Comparison of ENCODE assay signal across 7 cellular contexts in genomic region chr2:109678724-109679201, GRCh38.
A peak's percentile ranks its signal among the peaks of the same experiment; 100 is the strongest.
DNase-seq lines count a peak whose midpoint lies in the region; ATAC-seq and TF ChIP-seq lines count a peak whose summit lies in the region.
"Not testable (repeated sequence)": the region's sequence is repeated elsewhere in the genome, so short reads cannot be mapped to it uniquely, and the experiment has no call there.

No MANE protein-coding gene starts in this region.

- not testable (repeated sequence) for TF ChIP-seq EP300 in gastroesophageal sphincter (IDR thresholded peaks at IDR 0.05); neural cell (conservative IDR thresholded peaks at IDR 0.05; ENCODE audit: poor library complexity, severe bottlenecking); stomach (IDR thresholded peaks at IDR 0.05)

- H3K4me1 Mint-ChIP-seq in GM23338, WTC11: not testable (repeated sequence)

- H3K9me3 Mint-ChIP-seq in GM23338, WTC11: not testable (repeated sequence)

- H3K4me2 ChIP-seq in GM23338; neural cell (ENCODE audit: low read length): not testable (repeated sequence)

- H3K4me3 ChIP-seq in GM23338; gastroesophageal sphincter; neural cell (ENCODE audit: low read length); stomach: not testable (repeated sequence)

- not testable (repeated sequence) for H3K36me3 ChIP-seq in GM23338 (ENCODE audit: insufficient read depth); gastroesophageal sphincter; neural cell (ENCODE audit: insufficient read depth, low read length); stomach

- not testable (repeated sequence) for DNase-seq in GM23338 (ENCODE audit: low spot score); WTC11 (ENCODE audit: low spot score); left lobe of liver (ENCODE audit: low spot score); stomach
- DNase-seq in lung microvascular endothelial cell (ENCODE audit: low read depth in 2 of 2) = peak; percentile 27 to 33

- H3K36me3 Mint-ChIP-seq in GM23338 (ENCODE audit: low read depth); WTC11: not testable (repeated sequence)

- 0 out of 4 replicates have a peak, but pooled peaks of 1 of the 2 experiments have one; percentile 5 for TF ChIP-seq CTCF in GM23338 (conservative IDR thresholded peaks at IDR 0.05; ENCODE audit: low read depth in 2 of 2)
- TF ChIP-seq CTCF in WTC11 (IDR thresholded peaks at IDR 0.05); gastroesophageal sphincter (IDR thresholded peaks at IDR 0.05); neural cell (IDR thresholded peaks at IDR 0.05; ENCODE audit: poor library complexity, severe bottlenecking); stomach (IDR thresholded peaks at IDR 0.05): not testable (repeated sequence)

- H3K4me1 ChIP-seq in GM23338 (ENCODE audit: insufficient read depth) = not testable (repeated sequence)
- peaks cover 0 to 50% (median 7%) of the 10 kb centered on the region in 3 donors for H3K4me1 ChIP-seq in gastroesophageal sphincter
- H3K4me1 ChIP-seq in stomach = peaks cover 0 to 44% (median 29%) of the 10 kb centered on the region in 4 donors

- ATAC-seq in GM23338 (peak; percentile 81), WTC11 (peak; percentile 77), gastroesophageal sphincter (peak; percentile 47), left lobe of liver (peak; percentile 8)

- not testable (repeated sequence) for H3K27me3 ChIP-seq in GM23338 (ENCODE audit: insufficient read depth); gastroesophageal sphincter; neural cell (ENCODE audit: insufficient read depth, low read depth, low read length); stomach

- H3K4me3 Mint-ChIP-seq in GM23338, WTC11: not testable (repeated sequence)

- H3K9ac ChIP-seq in neural cell (ENCODE audit: low read length) = not testable (repeated sequence)

- not testable (repeated sequence) for H3K9me2 ChIP-seq in GM23338 (ENCODE audit: insufficient read depth); neural cell (ENCODE audit: insufficient read depth, low read length)

- 53 to 60% methylated on average over 2 to 4 of the region's 10 CpGs for WGBS in gastroesophageal sphincter (ENCODE audit: low coverage in 1 of 2), 2 donors
- 52 to 65% (median 62%) methylated on average over 10 of the region's 10 CpGs for WGBS in stomach, 5 donors

- not testable (repeated sequence) for H3K27ac ChIP-seq in GM23338 (ENCODE audit: low read depth)
- H3K27ac ChIP-seq in gastroesophageal sphincter (peak overlapping the region in 1 of 4 donors; percentile 11), neural cell (ENCODE audit: low read length) (peak overlapping the region; percentile 53), stomach (peak overlapping the region in 4 of 5 donors; percentile 9 to 34 (median 29))

- POLR2A ChIA-PET in WTC11 (lab: Charles Lee) = not testable (repeated sequence)

- intact Hi-C loops in stomach (cut with DNase I; ENCODE audit: low total_unique reads) = not testable (repeated sequence)

- CTCF ChIA-PET in WTC11 (lab: Charles Lee) = interaction anchor here (1.4 kb wide), 1 partner anchor 133 kb away, joined by 6 read pairs; no protein-coding TSS in a partner anchor

- not testable (repeated sequence) for H3K9me3 ChIP-seq in gastroesophageal sphincter; neural cell (ENCODE audit: low read length); stomach

- not testable (repeated sequence) for H3K27me3 Mint-ChIP-seq in GM23338 (ENCODE audit: insufficient read depth, low read depth, poor library complexity); WTC11 (ENCODE audit: low read depth)

- not testable (repeated sequence) for TF ChIP-seq POLR2A in gastroesophageal sphincter (IDR thresholded peaks at IDR 0.05); stomach (IDR thresholded peaks at IDR 0.05)

- not testable (repeated sequence) for H3K79me2 ChIP-seq in GM23338 (replicated peaks; ENCODE audit: insufficient read depth); neural cell (replicated peaks; ENCODE audit: insufficient read depth, low read length)

- H3F3A ChIP-seq in GM23338 (replicated peaks; ENCODE audit: low read depth); neural cell (ENCODE audit: insufficient read depth, low read length, poor library complexity, severe bottlenecking): not testable (repeated sequence)

- not testable (repeated sequence) for H2AFZ ChIP-seq in GM23338; neural cell (ENCODE audit: low read depth, low read length)

- not testable (repeated sequence) for H4K20me1 ChIP-seq in GM23338 (replicated peaks; ENCODE audit: insufficient read depth); neural cell (ENCODE audit: insufficient read depth)

- TF ChIP-seq RAD21 in neural cell (conservative IDR thresholded peaks at IDR 0.05) = not testable (repeated sequence)

- not testable (repeated sequence) for H3K27ac Mint-ChIP-seq in GM23338, WTC11

Comparison
In these comparisons a context has a peak if more than half of its experiments do, and no peak if none do; other contexts are left out.
1. ATAC-seq: peak in every context shown above with its lines; median percentile 81 in GM23338; 77 in WTC11; 47 in gastroesophageal sphincter; 8 in left lobe of liver.